14 cellular contexts compared by ENCODE assay signal in genomic region chr12:124586756-124587155, GRCh38. TPM values are rescaled to one million over a fixed set of nuclear protein-coding genes. Genes with fewer than 3 reads are reported as not detected.
DNase-seq lines count a peak whose midpoint lies in the region; ATAC-seq and TF ChIP-seq lines count a peak whose summit lies in the region.
"Had no signal": no experiment of that assay in that cellular context is flagged by ENCODE, and none has a peak within 500 bp of the region (broad histone marks: within the 10 kb centered on the region; RNA-seq: fewer than 3 reads in every experiment).

No MANE protein-coding gene starts in this region.

- POLR2A ChIA-PET in A673 (lab: Charles Lee; ENCODE audit: low non-redundant PET), result no interaction called here

- no peak overlapping the region for H3K4me3 ChIP-seq in A673 (ENCODE audit: low read depth, low read length, poor library complexity, severe bottlenecking)
- H3K4me3 ChIP-seq: cardiac muscle cell had no signal

- no peaks in the 10 kb centered on the region for H3K9me3 ChIP-seq in A673 (ENCODE audit: low read depth, low read length, poor library complexity, severe bottlenecking)

- ATAC-seq in left colon, result peak; percentile 87
- ATAC-seq: naive thymus-derived CD8-positive, alpha-beta T cell had no signal

- no peak overlapping the region for H3K27ac ChIP-seq in A673 (ENCODE audit: low read depth, low read length, poor library complexity, severe bottlenecking)
- H3K27ac ChIP-seq: cardiac muscle cell had no signal

- intact Hi-C loops in left colon (cut with DNase I, micrococcal nuclease), result no loop called here
- intact Hi-C loops in A673 (cut with micrococcal nuclease; ENCODE audit: unreplicated experiment), result no loop called here

- H3K4me1 ChIP-seq in A673 (ENCODE audit: insufficient read depth, low read length, poor library complexity, severe bottlenecking), result peaks cover 9% of the 10 kb centered on the region

- no peaks in the 10 kb centered on the region for H3K27me3 ChIP-seq in A673 (replicated peaks; ENCODE audit: insufficient read depth, low read depth, low read length, poor library complexity)
- H3K27me3 ChIP-seq: cardiac muscle cell had no signal

- no peak for TF ChIP-seq CTCF in A673 (conservative IDR thresholded peaks at IDR 0.05; ENCODE audit: low read depth, low read length)

- CTCF ChIA-PET in A673 (lab: Charles Lee), result no interaction called here

- no peaks in the 10 kb centered on the region for H3K36me3 ChIP-seq in A673 (ENCODE audit: insufficient read depth, low read length, poor library complexity, severe bottlenecking)
- H3K36me3 ChIP-seq: cardiac muscle cell had no signal

- DNase-seq in COLO668 (lab: John Stamatoyannopoulos, UW; ENCODE audit: unreplicated experiment) (peak; percentile 86), NCI-H1436 treated with DMSO at 0.1 percent for 48 hours (lab: John Stamatoyannopoulos, UW) (peak; percentile 72), NCI-H510A treated with DMSO at 0.1 percent for 48 hours (lab: John Stamatoyannopoulos, UW) (peak; percentile 98), left colon (no peak), mucosa of gallbladder (ENCODE audit: low spot score) (no peak), A673 (ENCODE audit: low spot score) (no peak), middle frontal gyrus (ENCODE audit: extremely low spot score, low spot score) (no peak)
- DNase-seq in central memory CD4-positive, alpha-beta T cell, result no peak
- DNase-seq: activated CD4-positive, alpha-beta memory T cell treated with anti-CD3 and anti-CD28 coated beads, Interleukin-2, amount 10 ng/mL, durations not matched to agents 7 days and 5 days; CD8-positive, alpha-beta memory T cell; effector memory CD4-positive, alpha-beta T cell; GDM1; naive thymus-derived CD8-positive, alpha-beta T cell had no signal

- no TSS peak for BruUV-seq in A673 (replicated peaks; lab: Mats Ljungman, UMichigan)

RNA-seq across cellular contexts. Expression of gene NCOR2, which starts 19.3 kb away (rescaled TPM):
- total RNA-seq in left colon (100 to 1,000 TPM; 134 to 153 TPM), mucosa of gallbladder (210 TPM), A673 (2021) (227 and 276 TPM in 2 replicates)

Comparison
In these comparisons a context has a peak if more than half of its experiments do, and no peak if none do; other contexts are left out.
1. DNase-seq: peak in COLO668 (single experiment), NCI-H1436 treated with DMSO at 0.1 percent for 48 hours (single experiment) and NCI-H510A treated with DMSO at 0.1 percent for 48 hours (single experiment); none in left colon (0 of 2), mucosa of gallbladder (single experiment), central memory CD4-positive, alpha-beta T cell (single experiment), A673 (single experiment) and middle frontal gyrus (single experiment).